Comparison of ENCODE assay signal across 18 cellular contexts in the genomic region with DNA sequence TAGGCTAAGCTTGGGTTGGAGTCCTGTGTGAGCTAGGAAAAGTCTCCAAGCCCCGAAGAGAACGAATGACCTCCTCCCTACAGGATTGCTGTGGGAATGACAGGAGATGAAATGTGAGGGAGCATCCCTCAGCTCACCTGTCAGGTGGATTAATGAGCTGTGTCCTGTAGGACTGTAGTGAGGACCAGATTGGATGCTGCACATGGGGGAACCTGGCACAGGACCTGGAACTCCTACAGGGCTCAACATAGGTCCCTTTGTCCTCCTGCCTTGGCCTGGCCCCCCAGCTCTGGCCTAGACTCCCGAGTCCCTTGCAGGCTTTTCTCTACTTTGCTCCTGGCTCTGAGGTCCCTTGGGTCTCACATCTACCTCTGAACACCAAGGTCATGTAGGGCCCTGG.
"Had no signal": no experiment of that assay in that cellular context is flagged by ENCODE, and none has a peak within 500 bp of the region (broad histone marks: within the 10 kb centered on the region; RNA-seq: fewer than 3 reads in every experiment).

No MANE protein-coding gene starts in this region.

- H3K36me3 ChIP-seq: esophagus squamous epithelium, gastroesophageal sphincter, ovary, right lobe of liver, tibial nerve had no signal

- DNase-seq: caudate nucleus; effector memory CD8-positive, alpha-beta T cell; esophagus squamous epithelium; foreskin fibroblast; glutamatergic neuron; mesendoderm; naive thymus-derived CD4-positive, alpha-beta T cell; nephron progenitor cell; ovary; right lobe of liver; stimulated activated CD4-positive, alpha-beta T cell treated with anti-CD3 and anti-CD28 coated beads, Interleukin-15, amount 100 ng/mL, for 24 hours; stimulated activated CD4-positive, alpha-beta T cell treated with anti-CD3 and anti-CD28 coated beads, Interleukin-2, amount 100 ng/mL, for 24 hours; stimulated activated CD4-positive, alpha-beta T cell treated with anti-CD3 and anti-CD28 coated beads, Interleukin-4, amount 100 ng/mL, for 4 hours; stimulated activated naive B cell treated with anti-CD40 and anti-IgM and Interleukin-4, amounts not matched to agents 10 μg/mL and 1 μg/mL and 100 μg/mL, for 72 hours; stimulated activated naive CD8-positive, alpha-beta T cell treated with anti-CD3 and anti-CD28 coated beads, Interleukin-15, amount 100 ng/mL, for 72 hours had no signal

- ATAC-seq: effector memory CD8-positive, alpha-beta T cell; gastroesophageal sphincter; naive thymus-derived CD4-positive, alpha-beta T cell; right lobe of liver; stimulated activated naive B cell treated with anti-CD40 and anti-IgM and Interleukin-4, amounts not matched to agents 10 μg/mL and 1 μg/mL and 100 μg/mL, for 72 hours; stimulated activated naive CD8-positive, alpha-beta T cell treated with anti-CD3 and anti-CD28 coated beads, Interleukin-15, amount 100 ng/mL, for 72 hours had no signal

- H3K27ac ChIP-seq: esophagus squamous epithelium, gastroesophageal sphincter, ovary, right lobe of liver, testis, tibial nerve had no signal

- H3K27me3 ChIP-seq: ovary, right lobe of liver, testis had no signal

- H3K4me3 ChIP-seq: esophagus squamous epithelium, gastroesophageal sphincter, ovary, right lobe of liver, testis, tibial nerve had no signal

- H3K9me3 ChIP-seq: esophagus squamous epithelium, gastroesophageal sphincter, ovary, right lobe of liver, testis, tibial nerve had no signal

- H3K4me1 ChIP-seq: esophagus squamous epithelium, gastroesophageal sphincter, right lobe of liver, testis, tibial nerve had no signal
